ENCODE assay signal across 9 cellular contexts in genomic region chr9:33287087-33287490, GRCh38. TPM values are rescaled to one million over a fixed set of nuclear protein-coding genes. Genes with fewer than 3 reads are reported as not detected.
A peak's percentile ranks its signal among the peaks of the same experiment; 100 is the strongest.
DNase-seq lines count a peak whose midpoint lies in the region; ATAC-seq and TF ChIP-seq lines count a peak whose summit lies in the region.
"Had no signal": no experiment of that assay in that cellular context is flagged by ENCODE, and none has a peak within 500 bp of the region (broad histone marks: within the 10 kb centered on the region; RNA-seq: fewer than 3 reads in every experiment).

No MANE protein-coding gene starts in this region.

- no peaks in the 10 kb centered on the region for H3K9me2 ChIP-seq in OCI-LY1 (ENCODE audit: low read depth, low read length)

- no peaks in the 10 kb centered on the region for H4K20me1 ChIP-seq in OCI-LY1 (ENCODE audit: insufficient read depth, low read length)

- H3K27ac ChIP-seq in OCI-LY1 (ENCODE audit: low read depth, low read length, poor library complexity, severe bottlenecking) (peak overlapping the region; percentile 7), gastroesophageal sphincter (peak overlapping the region in 3 of 4 donors; percentile 61 to 97 (median 94)), rectal smooth muscle tissue (ENCODE audit: low read depth, low read length) (peak overlapping the region; percentile 15)

- TF ChIP-seq POLR2A in gastroesophageal sphincter (IDR thresholded peaks at IDR 0.05) = no peak

- H3K9me3 Mint-ChIP-seq in IgD-negative memory B cell = no peaks in the 10 kb centered on the region

- H2AFZ ChIP-seq in OCI-LY1 (ENCODE audit: low read length) = no peak overlapping the region

- H3K36me3 ChIP-seq in OCI-LY1 (ENCODE audit: insufficient read depth, low read length) (peaks cover 10% of the 10 kb centered on the region; the same call in 1 of the 2 replicates), gastroesophageal sphincter (peaks cover 0 to 40% of the 10 kb centered on the region in 2 donors), rectal smooth muscle tissue (ENCODE audit: control insufficient read depth, insufficient read depth, low read length) (peaks cover 3% of the 10 kb centered on the region)

- peak; percentile 83 for TF ChIP-seq CTCF in OCI-LY1 (IDR thresholded peaks at IDR 0.05; ENCODE audit: low read length)
- TF ChIP-seq CTCF in gastroesophageal sphincter (IDR thresholded peaks at IDR 0.05) = peak; percentile 61 to 78 (median 70)

- peaks cover 12 to 20% (median 16%) of the 10 kb centered on the region in 3 donors for H3K4me1 Mint-ChIP-seq in IgD-negative memory B cell

- H3K4me3 ChIP-seq in OCI-LY1 (ENCODE audit: low read depth, low read length, poor library complexity, severe bottlenecking) (no peak overlapping the region), gastroesophageal sphincter (no peak overlapping the region), rectal smooth muscle tissue (ENCODE audit: low read length) (no peak overlapping the region)

- peaks cover 16% of the 10 kb centered on the region for H3K79me2 ChIP-seq in OCI-LY1 (ENCODE audit: insufficient read depth, low read length)

- H3K9ac ChIP-seq in OCI-LY1 (ENCODE audit: low read length) (no peak overlapping the region), rectal smooth muscle tissue (ENCODE audit: low read length) (no peak overlapping the region)

- WGBS in gastroesophageal sphincter (ENCODE audit: low coverage in 1 of 2), 2 donors = 42 to 57% methylated on average over 2 to 4 of the region's 4 CpGs

- peaks cover under 1% of the 10 kb centered on the region for H3K36me3 Mint-ChIP-seq in IgD-negative memory B cell

- peaks cover 20% of the 10 kb centered on the region for H3K4me1 ChIP-seq in OCI-LY1 (ENCODE audit: insufficient read depth, low read length, severe bottlenecking)
- H3K4me1 ChIP-seq in gastroesophageal sphincter = peaks cover 0 to 34% (median 18%) of the 10 kb centered on the region in 3 donors
- H3K4me1 ChIP-seq in rectal smooth muscle tissue (ENCODE audit: control insufficient read depth, insufficient read depth, low read length) = peaks cover 7% of the 10 kb centered on the region

- peak overlapping the region in 2 of 4 donors; percentile 42 to 95 for H3K4me3 Mint-ChIP-seq in IgD-negative memory B cell

- no peak overlapping the region for H3K4me2 ChIP-seq in OCI-LY1 (ENCODE audit: low read length)

- H3K27me3 Mint-ChIP-seq in IgD-negative memory B cell = no peaks in the 10 kb centered on the region

- ATAC-seq in gastroesophageal sphincter (no peak), HG03432 (IDR thresholded peaks at IDR 0.05; ENCODE audit: unreplicated experiment) (no peak)
- ATAC-seq: activated naive CD4-positive, alpha-beta T cell treated with anti-CD3 and anti-CD28 coated beads, Interleukin-2, amount 50 U/mL, for 72 hours had no signal

- H3K27me3 ChIP-seq in OCI-LY1 (ENCODE audit: insufficient read depth, low read length) (no peaks in the 10 kb centered on the region), gastroesophageal sphincter (no peaks in the 10 kb centered on the region), rectal smooth muscle tissue (ENCODE audit: control insufficient read depth, insufficient read depth, low read length) (no peaks in the 10 kb centered on the region)

- TF ChIP-seq EP300 in gastroesophageal sphincter (IDR thresholded peaks at IDR 0.05) = no peak

- DNase-seq in DMS53 treated with DMSO at 0.1 percent for 48 hours (lab: John Stamatoyannopoulos, UW; ENCODE audit: unreplicated experiment) = peak; percentile 62
- DNase-seq in activated effector memory CD4-positive, alpha-beta T cell treated with anti-CD3 and anti-CD28 coated beads, Interleukin-2, amount 50 U/mL, for 16 hours = peak; percentile 70
- no peak for DNase-seq in NK-92 treated with Interleukin-12 subunit alpha and Interleukin-12 subunit beta, amount 100 ng/mL, for 24 hours (lab: John Stamatoyannopoulos, UW)

- no peaks in the 10 kb centered on the region for H3K9me3 ChIP-seq in OCI-LY1 (ENCODE audit: low read length)
- no peaks in the 10 kb centered on the region for H3K9me3 ChIP-seq in gastroesophageal sphincter

- peak overlapping the region; percentile 55 to 96 (median 85) for H3K27ac Mint-ChIP-seq in IgD-negative memory B cell

- H3F3A ChIP-seq in OCI-LY1 (ENCODE audit: insufficient read depth, low read length) = no peaks in the 10 kb centered on the region

RNA-seq across cellular contexts. Expression of gene NFX1, which starts 3.2 kb away (rescaled TPM):
- 57.9 TPM for polyA plus RNA-seq in IgD-negative memory B cell
- 10 to 100 TPM; 31.7 to 53.9 (median 42.3) TPM for total RNA-seq in gastroesophageal sphincter

RNA-seq across cellular contexts. Expression of gene CHMP5, which starts 22.2 kb away (rescaled TPM):
- polyA plus RNA-seq in IgD-negative memory B cell = 43.8 TPM
- 10 to 100 TPM; 45.6 to 89.0 (median 59.3) TPM for total RNA-seq in gastroesophageal sphincter

RNA-seq across cellular contexts. Expression of gene BAG1, which starts 22.6 kb away (rescaled TPM):
- 89.3 TPM for polyA plus RNA-seq in IgD-negative memory B cell
- 100 to 1,000 TPM; 128 to 165 (median 139) TPM for total RNA-seq in gastroesophageal sphincter

RNA-seq across cellular contexts. Expression of gene SPINK4, which starts 47.1 kb away (rescaled TPM):
- polyA plus RNA-seq in IgD-negative memory B cell = not detected
- not detected for total RNA-seq in gastroesophageal sphincter
- total RNA-seq: activated naive CD4-positive, alpha-beta T cell treated with anti-CD3 and anti-CD28 coated beads, Interleukin-2, amount 50 U/mL, for 72 hours had no signal

Comparison
In these comparisons a context has a peak if more than half of its experiments do, and no peak if none do; other contexts are left out.
1. H3K27ac ChIP-seq: peak in every context shown above with its lines; median percentile 94 in gastroesophageal sphincter; 15 in rectal smooth muscle tissue; 7 in OCI-LY1.